ENCODE assay signal across 8 cellular contexts in genomic region chrX:136028383-136028984, GRCh38. TPM values are rescaled to one million over a fixed set of nuclear protein-coding genes. Genes with fewer than 3 reads are reported as not detected.
DNase-seq lines count a peak whose midpoint lies in the region; ATAC-seq and TF ChIP-seq lines count a peak whose summit lies in the region.

No MANE protein-coding gene starts in this region.

- peak; percentile 49 for TF ChIP-seq CTCF in GM06990 (IDR thresholded peaks at IDR 0.05; ENCODE audit: insufficient read depth, low read length, poor library complexity, severe bottlenecking)
- peak; percentile 56 for TF ChIP-seq CTCF in epithelial cell of proximal tubule (conservative IDR thresholded peaks at IDR 0.05; ENCODE audit: low read depth, low read length)

- H3K4me1 Mint-ChIP-seq in naive B cell, result no peaks in the 10 kb centered on the region
- no peaks in the 10 kb centered on the region for H3K4me1 Mint-ChIP-seq in activated CD4-positive, alpha-beta memory T cell treated with anti-CD3 and anti-CD28 coated beads for 36 hours (ENCODE audit: low read depth)

- intact Hi-C loops in activated CD4-positive, alpha-beta memory T cell treated with anti-CD3 and anti-CD28 coated beads for 36 hours (cut with micrococcal nuclease), result loop anchor here (1.0 to 2.0 kb wide), 4 partner anchors 134 to 240 kb away; no protein-coding TSS in a partner anchor

- CTCF ChIA-PET in activated CD4-positive, alpha-beta memory T cell treated with anti-CD3 and anti-CD28 coated beads for 36 hours (lab: Charles Lee), result interaction anchor here (0.5 to 6.9 kb wide), 34 partner anchors 9 to 858 kb away, joined by 3 to 134 read pairs (median 4); partner anchors contain the start of gene MAP7D3

- DNase-seq in A172 (ENCODE audit: low spot score), result peak; percentile 6
- peak; percentile 1 for DNase-seq in GM06990 (ENCODE audit: extremely low read depth, insufficient read length)
- peak; percentile 31 for DNase-seq in HT1080 (ENCODE audit: low read depth)
- DNase-seq in RKO (ENCODE audit: low spot score), result peak; percentile 74
- DNase-seq in epithelial cell of proximal tubule (ENCODE audit: low read depth), result no peak
- DNase-seq in naive B cell, result peak; percentile 25
- DNase-seq in activated CD4-positive, alpha-beta memory T cell treated with anti-CD3 and anti-CD28 coated beads for 36 hours, result no peak

- no peak overlapping the region for H3K4me3 ChIP-seq in GM06990 (replicated peaks; ENCODE audit: low read depth, low read length)
- no peak overlapping the region for H3K4me3 ChIP-seq in epithelial cell of proximal tubule (ENCODE audit: low read depth, low read length)

- H3K36me3 Mint-ChIP-seq in naive B cell, result no peaks in the 10 kb centered on the region
- H3K36me3 Mint-ChIP-seq in activated CD4-positive, alpha-beta memory T cell treated with anti-CD3 and anti-CD28 coated beads for 36 hours, result peaks cover 6% of the 10 kb centered on the region

- H3K27ac Mint-ChIP-seq in naive B cell, result no peak overlapping the region
- H3K27ac Mint-ChIP-seq in activated CD4-positive, alpha-beta memory T cell treated with anti-CD3 and anti-CD28 coated beads for 36 hours, result no peak overlapping the region

- no peaks in the 10 kb centered on the region for H3K27me3 Mint-ChIP-seq in naive B cell
- H3K27me3 Mint-ChIP-seq in activated CD4-positive, alpha-beta memory T cell treated with anti-CD3 and anti-CD28 coated beads for 36 hours, result no peaks in the 10 kb centered on the region

- POLR2A ChIA-PET in activated CD4-positive, alpha-beta memory T cell treated with anti-CD3 and anti-CD28 coated beads for 36 hours (lab: Charles Lee), result no interaction called here

- H3K27me3 ChIP-seq in GM06990 (replicated peaks; ENCODE audit: control insufficient read depth, insufficient read depth, low read length), result no peaks in the 10 kb centered on the region

- peaks cover 0 to 1% (median 0%) of the 10 kb centered on the region in 7 donors for H3K9me3 Mint-ChIP-seq in naive B cell
- no peaks in the 10 kb centered on the region for H3K9me3 Mint-ChIP-seq in activated CD4-positive, alpha-beta memory T cell treated with anti-CD3 and anti-CD28 coated beads for 36 hours

- ATAC-seq in naive B cell (ENCODE audit: low read depth in 2 of 2), result peak; percentile 27 to 57
- ATAC-seq in HG02798 (IDR thresholded peaks at IDR 0.05; ENCODE audit: poor library complexity, unreplicated experiment), result no peak

- H3K4me3 Mint-ChIP-seq in naive B cell, result no peak overlapping the region
- H3K4me3 Mint-ChIP-seq in activated CD4-positive, alpha-beta memory T cell treated with anti-CD3 and anti-CD28 coated beads for 36 hours, result no peak overlapping the region

- H3K36me3 ChIP-seq in GM06990 (ENCODE audit: control insufficient read depth, insufficient read depth, low read length), result no peaks in the 10 kb centered on the region

RNA-seq across cellular contexts. Expression of gene SLC9A6, which starts 43.2 kb away (rescaled TPM):
- 6.8 and 12.2 TPM in 2 replicates for total RNA-seq in A172 (2014; rRNA removed; shearing (Covaris generic))
- 10.2 and 13.7 TPM in 2 replicates for total RNA-seq in HT1080 (2014; rRNA removed; shearing (Covaris generic))
- 8.9 and 9.8 TPM in 2 replicates for polyA plus RNA-seq in HT1080 (2015; cell fraction: cytosol; rRNA removed)
- polyA plus RNA-seq in HT1080 (2015; cell fraction: nucleus; rRNA removed), result 14.0 and 18.6 TPM in 2 replicates
- total RNA-seq in epithelial cell of proximal tubule, result 9.1 and 9.6 TPM in 2 replicates
- 10 to 100 TPM in 4 of 6 donors, 1 to 10 TPM in 2; 9.2 to 18.8 (median 10.7) TPM for polyA plus RNA-seq in naive B cell (ENCODE audit: low read depth in 6 of 6)
- 10 to 100 TPM; 14.3 to 14.5 TPM for total RNA-seq in activated CD4-positive, alpha-beta memory T cell treated with anti-CD3 and anti-CD28 coated beads for 36 hours

RNA-seq across cellular contexts. Expression of gene MMGT1, which starts 54.7 kb away (rescaled TPM):
- total RNA-seq in A172 (2014; rRNA removed; shearing (Covaris generic)), result 9.5 and 11.3 TPM in 2 replicates
- total RNA-seq in HT1080 (2014; rRNA removed; shearing (Covaris generic)), result 11.5 and 16.4 TPM in 2 replicates
- 20.2 and 25.5 TPM in 2 replicates for polyA plus RNA-seq in HT1080 (2015; cell fraction: cytosol; rRNA removed)
- polyA plus RNA-seq in HT1080 (2015; cell fraction: nucleus; rRNA removed), result 11.3 and 13.3 TPM in 2 replicates
- total RNA-seq in epithelial cell of proximal tubule, result 16.5 and 20.9 TPM in 2 replicates
- 10 to 100 TPM in 3 of 6 donors, 1 to 10 TPM in 3; 7.6 to 11.5 (median 10.4) TPM for polyA plus RNA-seq in naive B cell (ENCODE audit: low read depth in 6 of 6)
- total RNA-seq in activated CD4-positive, alpha-beta memory T cell treated with anti-CD3 and anti-CD28 coated beads for 36 hours, result 10 to 100 TPM; 20.6 to 21.4 TPM

Comparison
In these comparisons a context has a peak if more than half of its experiments do, and no peak if none do; other contexts are left out.
1. DNase-seq: peak in A172 (single experiment), GM06990 (single experiment), HT1080 (single experiment), RKO (single experiment) and naive B cell (single experiment); none in epithelial cell of proximal tubule (single experiment) and activated CD4-positive, alpha-beta memory T cell treated with anti-CD3 and anti-CD28 coated beads for 36 hours (single experiment).